Comparison of ENCODE assay signal across 9 cellular contexts in genomic region chr6:28490191-28490890, GRCh38. TPM values are rescaled to one million over a fixed set of nuclear protein-coding genes. Genes with fewer than 3 reads are reported as not detected.
A peak's percentile ranks its signal among the peaks of the same experiment; 100 is the strongest.
DNase-seq lines count a peak whose midpoint lies in the region; ATAC-seq and TF ChIP-seq lines count a peak whose summit lies in the region.
"Had no signal": no experiment of that assay in that cellular context is flagged by ENCODE, and none has a peak within 500 bp of the region (broad histone marks: within the 10 kb centered on the region; RNA-seq: fewer than 3 reads in every experiment).

No MANE protein-coding gene starts in this region.

- H3K9me3 Mint-ChIP-seq in activated CD4-positive, alpha-beta T cell treated with anti-CD3 and anti-CD28 coated beads for 36 hours (ENCODE audit: low read depth), result peaks cover 3% of the 10 kb centered on the region
- peaks cover 0 to 3% of the 10 kb centered on the region in 2 donors for H3K9me3 Mint-ChIP-seq in stimulated activated naive CD8-positive, alpha-beta T cell treated with anti-CD3 and anti-CD28 coated beads, Interleukin-15, amount 100 ng/mL, for 72 hours

- no peak for TF ChIP-seq EP300 in gastroesophageal sphincter (IDR thresholded peaks at IDR 0.05)

- TF ChIP-seq CTCF in gastroesophageal sphincter (IDR thresholded peaks at IDR 0.05), result no peak

- no peaks in the 10 kb centered on the region for H3K36me3 ChIP-seq in SK-N-MC (ENCODE audit: insufficient read depth, low read length)
- no peaks in the 10 kb centered on the region for H3K36me3 ChIP-seq in gastroesophageal sphincter

- H3K9ac ChIP-seq in SK-N-MC (ENCODE audit: insufficient read length), result peak overlapping the region; percentile 87

- CTCF ChIA-PET in activated CD4-positive, alpha-beta T cell treated with anti-CD3 and anti-CD28 coated beads for 36 hours (lab: Charles Lee), result no interaction called here

- DNase-seq in activated CD4-positive, alpha-beta T cell treated with anti-CD3 and anti-CD28 coated beads for 36 hours, result peak; percentile 49
- no peak for DNase-seq in activated CD4-positive, alpha-beta T cell treated with anti-CD3 and anti-CD28 coated beads for 1 hour
- no peak for DNase-seq in SK-N-MC (ENCODE audit: low read depth, low spot score)
- DNase-seq in stimulated activated naive CD8-positive, alpha-beta T cell treated with anti-CD3 and anti-CD28 coated beads, Interleukin-15, amount 100 ng/mL, for 72 hours, result peak in 1 of 2 donors; percentile 35
- no peak for DNase-seq in UCSD-AML1 (lab: John Stamatoyannopoulos, UW; ENCODE audit: unreplicated experiment)
- DNase-seq: DND-41 had no signal

- ATAC-seq in activated CD4-positive, alpha-beta T cell treated with anti-CD3 and anti-CD28 coated beads for 36 hours, result peak; percentile 39
- ATAC-seq in gastroesophageal sphincter (peak; percentile 28), HG03039 (IDR thresholded peaks at IDR 0.05; ENCODE audit: unreplicated experiment) (no peak), HG02623 (IDR thresholded peaks at IDR 0.05; ENCODE audit: unreplicated experiment) (no peak)
- peak; percentile 58 for ATAC-seq in stimulated activated naive CD8-positive, alpha-beta T cell treated with anti-CD3 and anti-CD28 coated beads, Interleukin-15, amount 100 ng/mL, for 72 hours

- 9 to 17% methylated on average over 11 to 21 of the region's 23 CpGs for WGBS in gastroesophageal sphincter (ENCODE audit: low coverage in 1 of 2), 2 donors

- TF ChIP-seq POLR2A in gastroesophageal sphincter (IDR thresholded peaks at IDR 0.05), result no peak

- H3K27ac ChIP-seq in SK-N-MC, result peak overlapping the region; percentile 95
- H3K27ac ChIP-seq in gastroesophageal sphincter, result peak overlapping the region in 1 of 4 donors; percentile 61

- H3K4me1 ChIP-seq in gastroesophageal sphincter, result peaks cover 0 to 7% (median 0%) of the 10 kb centered on the region in 3 donors

- H3K27ac Mint-ChIP-seq in activated CD4-positive, alpha-beta T cell treated with anti-CD3 and anti-CD28 coated beads for 36 hours, result peak overlapping the region; percentile 79
- H3K27ac Mint-ChIP-seq in stimulated activated naive CD8-positive, alpha-beta T cell treated with anti-CD3 and anti-CD28 coated beads, Interleukin-15, amount 100 ng/mL, for 72 hours, result peak overlapping the region in 1 of 2 donors; percentile 92

- POLR2A ChIA-PET in activated CD4-positive, alpha-beta T cell treated with anti-CD3 and anti-CD28 coated beads for 36 hours (lab: Charles Lee), result no interaction called here

- peaks cover 16% of the 10 kb centered on the region for H3K4me1 Mint-ChIP-seq in activated CD4-positive, alpha-beta T cell treated with anti-CD3 and anti-CD28 coated beads for 36 hours
- peaks cover 32% of the 10 kb centered on the region for H3K4me1 Mint-ChIP-seq in stimulated activated naive CD8-positive, alpha-beta T cell treated with anti-CD3 and anti-CD28 coated beads, Interleukin-15, amount 100 ng/mL, for 72 hours

- H3K4me3 ChIP-seq in SK-N-MC, result peak overlapping the region; percentile 90
- H3K4me3 ChIP-seq in gastroesophageal sphincter, result peak overlapping the region in 1 of 2 donors; percentile 42

- no peaks in the 10 kb centered on the region for H3K36me3 Mint-ChIP-seq in activated CD4-positive, alpha-beta T cell treated with anti-CD3 and anti-CD28 coated beads for 36 hours (ENCODE audit: low read depth)

- intact Hi-C loops in activated CD4-positive, alpha-beta T cell treated with anti-CD3 and anti-CD28 coated beads for 36 hours (cut with DNase I, micrococcal nuclease), result loop anchor here in 1 of 2 experiments (10.0 kb wide), 1 partner anchor 94 kb away; a partner anchor contains a TSS

- no peaks in the 10 kb centered on the region for H3K9me3 ChIP-seq in SK-N-MC (ENCODE audit: low read depth, low read length)
- H3K9me3 ChIP-seq in gastroesophageal sphincter, result no peaks in the 10 kb centered on the region

- peaks cover 42% of the 10 kb centered on the region for H3K27me3 Mint-ChIP-seq in activated CD4-positive, alpha-beta T cell treated with anti-CD3 and anti-CD28 coated beads for 36 hours
- peaks cover 47% of the 10 kb centered on the region for H3K27me3 Mint-ChIP-seq in stimulated activated naive CD8-positive, alpha-beta T cell treated with anti-CD3 and anti-CD28 coated beads, Interleukin-15, amount 100 ng/mL, for 72 hours

- H3K4me3 Mint-ChIP-seq in activated CD4-positive, alpha-beta T cell treated with anti-CD3 and anti-CD28 coated beads for 36 hours, result peak overlapping the region; percentile 72
- H3K4me3 Mint-ChIP-seq in stimulated activated naive CD8-positive, alpha-beta T cell treated with anti-CD3 and anti-CD28 coated beads, Interleukin-15, amount 100 ng/mL, for 72 hours, result peak overlapping the region; percentile 90 to 93

- peaks cover 75% of the 10 kb centered on the region for H3K27me3 ChIP-seq in gastroesophageal sphincter

RNA-seq across cellular contexts. Expression of gene GPX6, which starts 25.3 kb away (rescaled TPM):
- not detected for total RNA-seq in activated CD4-positive, alpha-beta T cell treated with anti-CD3 and anti-CD28 coated beads for 36 hours
- not detected for total RNA-seq in gastroesophageal sphincter

RNA-seq across cellular contexts. Expression of gene GPX5, which starts 35.3 kb away (rescaled TPM):
- not detected for total RNA-seq in activated CD4-positive, alpha-beta T cell treated with anti-CD3 and anti-CD28 coated beads for 36 hours
- not detected for total RNA-seq in gastroesophageal sphincter

RNA-seq across cellular contexts. Expression of gene ZSCAN23, which starts 47.0 kb away (rescaled TPM):
- total RNA-seq in activated CD4-positive, alpha-beta T cell treated with anti-CD3 and anti-CD28 coated beads for 36 hours, result 1 to 10 TPM; 1.9 to 2.9 TPM
- 1 to 10 TPM; 2.6 to 8.1 (median 2.8) TPM for total RNA-seq in gastroesophageal sphincter

Comparison
In these comparisons a context has a peak if more than half of its experiments do, and no peak if none do; other contexts are left out.
1. ATAC-seq: peak in activated CD4-positive, alpha-beta T cell treated with anti-CD3 and anti-CD28 coated beads for 36 hours (single experiment), gastroesophageal sphincter (single experiment) and stimulated activated naive CD8-positive, alpha-beta T cell treated with anti-CD3 and anti-CD28 coated beads, Interleukin-15, amount 100 ng/mL, for 72 hours (single experiment); none in HG03039 (single experiment) and HG02623 (single experiment).